15 cellular contexts compared by ENCODE assay signal in genomic region chr16:78522327-78522726, GRCh38.
DNase-seq lines count a peak whose midpoint lies in the region; ATAC-seq and TF ChIP-seq lines count a peak whose summit lies in the region.
"Had no signal": no experiment of that assay in that cellular context is flagged by ENCODE, and none has a peak within 500 bp of the region (broad histone marks: within the 10 kb centered on the region; RNA-seq: fewer than 3 reads in every experiment).

No MANE protein-coding gene starts in this region.

- H3K27ac ChIP-seq in VCaP: peak overlapping the region; percentile 28; the same call in 1 of the 2 replicates
- H3K27ac ChIP-seq: BLaER1, lower lobe of right lung had no signal

- TF ChIP-seq POLR2A in erythroblast (IDR thresholded peaks at IDR 0.05; ENCODE audit: low read length): no peak

- no peak for DNase-seq in activated gamma-delta T cell treated with Interleukin-2 at 50 U/mL for 16 hours
- DNase-seq in erythroblast (lab: John Stamatoyannopoulos, UW): no peak
- no peak for DNase-seq in NCI-H2227 (lab: John Stamatoyannopoulos, UW; ENCODE audit: unreplicated experiment)
- no peak for DNase-seq in middle frontal gyrus (ENCODE audit: extremely low spot score, low spot score)
- DNase-seq: activated CD4-positive, alpha-beta memory T cell treated with anti-CD3 and anti-CD28 coated beads for 36 hours; DMS79 treated with DMSO at 0.1 percent for 48 hours; foreskin fibroblast; lower lobe of right lung; NCI-H2107; right cardiac atrium had no signal

- ATAC-seq in GM19025 (IDR thresholded peaks at IDR 0.05; ENCODE audit: low read depth, unreplicated experiment): peak; percentile 66
- peak; percentile 84 for ATAC-seq in GM21423 (IDR thresholded peaks at IDR 0.05; ENCODE audit: unreplicated experiment)
- peak; percentile 83 for ATAC-seq in HG03378 (IDR thresholded peaks at IDR 0.05; ENCODE audit: unreplicated experiment)
- ATAC-seq: lower lobe of right lung, right cardiac atrium had no signal

- no peak for TF ChIP-seq CTCF in VCaP (conservative IDR thresholded peaks at IDR 0.05)
